In genomic region chr17:50685691-50686493, GRCh38 we compare ENCODE assay signal across 1 cellular context.
TF ChIP-seq lines count a peak whose summit lies in the region.

No MANE protein-coding gene starts in this region.

TF ChIP-seq in H1, 55 proteins besides CTCF, POLR2A, EP300 and RAD21:
- no peak for TF ChIP-seq ATF3 (IDR thresholded peaks at IDR 0.05; ENCODE audit: insufficient read depth, low read depth, low read length)
- no peak for TF ChIP-seq ATF2 (IDR thresholded peaks at IDR 0.05; ENCODE audit: low read length)
- no peak for TF ChIP-seq SIRT6 (IDR thresholded peaks at IDR 0.05; ENCODE audit: low read length)
- no peak for TF ChIP-seq HDAC6 (IDR thresholded peaks at IDR 0.05; ENCODE audit: low read depth, low read length)
- TF ChIP-seq SUZ12 (IDR thresholded peaks at IDR 0.05; ENCODE audit: low read length), result no peak
- TF ChIP-seq KDM1A (IDR thresholded peaks at IDR 0.05; ENCODE audit: borderline replicate concordance, low read length), result no peak
- TF ChIP-seq KDM5A (IDR thresholded peaks at IDR 0.05; ENCODE audit: low read length), result no peak
- TF ChIP-seq FOSL1 (IDR thresholded peaks at IDR 0.05; ENCODE audit: insufficient read depth, low read depth, low read length), result no peak
- no peak for TF ChIP-seq ASH2L (IDR thresholded peaks at IDR 0.05; ENCODE audit: low read length)
- TF ChIP-seq POU5F1 (IDR thresholded peaks at IDR 0.05; ENCODE audit: low read depth, low read length), result no peak
- no peak for TF ChIP-seq EGR1 (IDR thresholded peaks at IDR 0.05; ENCODE audit: borderline replicate concordance, low read depth, low read length)
